8 cellular contexts compared by ENCODE assay signal in the genomic region with DNA sequence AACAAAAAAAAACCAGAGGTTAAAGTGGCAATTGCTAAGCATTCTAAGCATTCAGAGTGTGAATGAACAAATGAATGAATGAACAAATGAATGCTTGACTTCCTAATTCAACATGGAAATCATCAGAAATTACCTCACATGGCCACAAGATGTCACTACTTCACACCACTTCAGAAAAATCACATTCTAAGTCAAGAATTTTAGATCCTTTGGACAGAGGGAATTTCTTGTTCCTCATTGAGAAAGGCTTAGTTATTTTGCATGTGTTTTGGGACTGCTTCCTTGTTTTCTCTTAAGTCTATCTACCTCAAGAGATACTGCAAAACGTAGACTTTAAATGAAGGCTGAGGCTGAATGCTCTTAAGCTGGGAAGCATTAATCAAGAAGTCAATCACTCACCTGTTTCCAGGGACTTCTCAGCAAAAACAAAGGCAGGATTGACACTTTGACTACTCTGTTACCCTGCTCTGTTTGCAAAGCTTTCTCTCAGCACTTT.
DNase-seq lines count a peak whose midpoint lies in the region; ATAC-seq and TF ChIP-seq lines count a peak whose summit lies in the region.

No MANE protein-coding gene starts in this region.

- H3K36me3 ChIP-seq in OCI-LY3 (replicated peaks; ENCODE audit: low read depth, low read length) (no peaks in the 10 kb centered on the region), endodermal cell (ENCODE audit: control insufficient read depth, insufficient read depth, low read length) (no peaks in the 10 kb centered on the region)

- in situ Hi-C loops in ACHN (cut with HindIII; ENCODE audit: low pct_ligation_motif_present, low pct_unique_long_range_greater_than_20kb, low sequenced_read_pairs): no loop called here

- H4K20me1 ChIP-seq in OCI-LY3 (ENCODE audit: insufficient read depth, low read length): no peaks in the 10 kb centered on the region

- no peak overlapping the region for H3K4me3 ChIP-seq in GM12864 (ENCODE audit: low read depth, low read length)
- no peak overlapping the region for H3K4me3 ChIP-seq in OCI-LY3 (ENCODE audit: low read length)
- no peak overlapping the region for H3K4me3 ChIP-seq in endodermal cell (ENCODE audit: low read length)

- no peak overlapping the region for H3K4me3 Mint-ChIP-seq in endodermal cell

- H3K9ac ChIP-seq in OCI-LY3 (ENCODE audit: low read length) (no peak overlapping the region), endodermal cell (ENCODE audit: extremely low read depth, low read length, poor library complexity, severe bottlenecking) (no peak overlapping the region)

- no peak overlapping the region for H3K4me2 ChIP-seq in OCI-LY3 (ENCODE audit: low read length)

- H3K9me3 ChIP-seq in OCI-LY3 (ENCODE audit: insufficient read depth, low read length) (no peaks in the 10 kb centered on the region), endodermal cell (ENCODE audit: control insufficient read depth, low read length) (peaks cover 5% of the 10 kb centered on the region)

- H3K27me3 Mint-ChIP-seq in endodermal cell (ENCODE audit: insufficient read depth): no peaks in the 10 kb centered on the region

- no peak overlapping the region for H2AFZ ChIP-seq in OCI-LY3 (ENCODE audit: low read depth, low read length)

- H3K4me1 ChIP-seq in OCI-LY3 (ENCODE audit: low read length): peaks cover 5% of the 10 kb centered on the region
- peaks cover 12% of the 10 kb centered on the region for H3K4me1 ChIP-seq in endodermal cell (ENCODE audit: control insufficient read depth, insufficient read depth, low read length)

- ATAC-seq in HG03469 (IDR thresholded peaks at IDR 0.05; ENCODE audit: unreplicated experiment): no peak

- H3K79me2 ChIP-seq in OCI-LY3 (ENCODE audit: low read length): no peaks in the 10 kb centered on the region

- no peaks in the 10 kb centered on the region for H3K36me3 Mint-ChIP-seq in endodermal cell (ENCODE audit: low read depth)

- H3K4me1 Mint-ChIP-seq in endodermal cell: peaks cover 20% of the 10 kb centered on the region

- DNase-seq in ACHN (peak; percentile 53), GM12864 (ENCODE audit: low read depth) (peak; percentile 12), HuH-7 (ENCODE audit: low spot score) (peak; percentile 20), endodermal cell (no peak), mucosa of gallbladder (ENCODE audit: low spot score) (peak; percentile 14), islet precursor cell (no peak)

- no peak overlapping the region for H3K27ac ChIP-seq in OCI-LY3 (ENCODE audit: low read length)
- H3K27ac ChIP-seq in endodermal cell (ENCODE audit: low read depth, low read length): no peak overlapping the region

- no peaks in the 10 kb centered on the region for H3K27me3 ChIP-seq in OCI-LY3 (ENCODE audit: low read depth, low read length)
- H3K27me3 ChIP-seq in endodermal cell (ENCODE audit: control insufficient read depth, insufficient read depth, low read length, poor library complexity, severe bottlenecking): no peaks in the 10 kb centered on the region

- 0% methylated on average over 1 of the region's 1 CpG for WGBS in endodermal cell (ENCODE audit: insufficient coverage in 1 of 2, insufficient read length in 1 of 2), 2 experiments

- TF ChIP-seq CTCF in GM12864 (IDR thresholded peaks at IDR 0.05; ENCODE audit: low read depth, low read length, missing control alignments): peak; percentile 58
- peak; percentile 63 for TF ChIP-seq CTCF in OCI-LY3 (IDR thresholded peaks at IDR 0.05; ENCODE audit: low read depth, low read length)
- TF ChIP-seq CTCF in endodermal cell (conservative IDR thresholded peaks at IDR 0.05): peak; percentile 89

- H3K9me3 Mint-ChIP-seq in endodermal cell: no peaks in the 10 kb centered on the region

- peak overlapping the region; percentile 83 for H3K27ac Mint-ChIP-seq in endodermal cell

Comparison
In these comparisons a context has a peak if more than half of its experiments do, and no peak if none do; other contexts are left out.
1. DNase-seq: peak in ACHN (single experiment), GM12864 (single experiment), HuH-7 (single experiment) and mucosa of gallbladder (single experiment); none in endodermal cell (single experiment) and islet precursor cell (single experiment).
2. Peak in every context shown above with its lines, with median percentiles within 50 percentile points of each other: CTCF ChIP-seq.